Comparison of ENCODE assay signal across 8 cellular contexts in the genomic region with DNA sequence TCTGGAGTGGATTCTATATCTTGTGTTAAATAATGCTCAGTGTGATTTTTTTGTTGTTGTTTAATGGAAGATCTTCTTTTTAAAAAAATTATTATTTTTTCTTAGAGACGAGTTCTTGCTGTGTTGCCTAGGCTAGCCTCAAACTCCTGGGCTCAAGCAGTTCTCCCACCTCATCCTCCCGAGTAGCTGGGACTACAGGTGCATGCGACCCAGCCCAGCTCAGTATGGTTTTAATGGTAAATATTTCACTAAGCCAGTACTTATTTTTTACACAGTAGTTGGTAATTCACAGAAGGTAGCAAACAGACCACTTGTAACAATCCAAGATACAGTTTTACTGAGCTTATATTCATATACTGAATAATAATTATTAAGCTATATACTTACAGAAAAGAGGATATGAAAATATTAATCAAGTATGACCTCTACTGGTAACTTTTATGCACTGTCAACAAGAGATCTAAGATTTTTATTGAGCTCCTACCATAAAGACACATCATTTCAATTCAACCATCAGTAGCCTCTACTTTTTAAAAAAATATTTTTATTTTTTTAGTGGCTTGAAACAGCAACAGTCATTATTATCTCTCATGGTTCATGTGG. TPM values are rescaled to one million over a fixed set of nuclear protein-coding genes. Genes with fewer than 3 reads are reported as not detected.
A peak's percentile ranks its signal among the peaks of the same experiment; 100 is the strongest.
DNase-seq lines count a peak whose midpoint lies in the region; ATAC-seq and TF ChIP-seq lines count a peak whose summit lies in the region.

No MANE protein-coding gene starts in this region.

- H3K9me3 ChIP-seq in OCI-LY7 (ENCODE audit: low read length), result no peaks in the 10 kb centered on the region

- no TSS peak for BruUV-seq in OCI-LY7 (replicated peaks; lab: Mats Ljungman, UMichigan)

- H3K79me2 ChIP-seq in OCI-LY7 (ENCODE audit: insufficient read depth, low read depth, low read length), result no peaks in the 10 kb centered on the region

- no peak overlapping the region for H3K4me2 ChIP-seq in OCI-LY7 (ENCODE audit: low read length)

- peaks cover 4% of the 10 kb centered on the region for H3K36me3 Mint-ChIP-seq in activated CD8-positive, alpha-beta T cell treated with anti-CD3 and anti-CD28 coated beads for 36 hours (ENCODE audit: low read depth)
- peaks cover 10% of the 10 kb centered on the region for H3K36me3 Mint-ChIP-seq in activated CD8-positive, alpha-beta T cell treated with anti-CD3 and anti-CD28 coated beads, Interleukin-2, amount 10 ng/mL, durations not matched to agents 7 days and 5 days (ENCODE audit: low read depth)
- no peaks in the 10 kb centered on the region for H3K36me3 Mint-ChIP-seq in activated naive CD4-positive, alpha-beta T cell treated with anti-CD3 and anti-CD28 coated beads, Interleukin-2, amount 50 U/mL, for 72 hours

- CTCF ChIA-PET in activated CD8-positive, alpha-beta T cell treated with anti-CD3 and anti-CD28 coated beads for 36 hours (lab: Charles Lee), result interaction anchor here (0.9 to 3.7 kb wide), 30 partner anchors 9 to 389 kb away, joined by 3 to 108 read pairs (median 4); a partner anchor contains a TSS
- CTCF ChIA-PET in activated CD8-positive, alpha-beta T cell treated with anti-CD3 and anti-CD28 coated beads, Interleukin-2, amount 10 ng/mL, durations not matched to agents 7 days and 5 days (lab: Charles Lee), result interaction anchor here (0.6 to 4.1 kb wide), 30 partner anchors 8 to 398 kb away, joined by 3 to 58 read pairs (median 5); a partner anchor contains a TSS
- CTCF ChIA-PET in OCI-LY7 (lab: Charles Lee; ENCODE audit: unreplicated experiment), result interaction anchor here (0.7 to 1.6 kb wide), 7 partner anchors 18 to 577 kb away, joined by 3 to 20 read pairs (median 4); a partner anchor contains a TSS

- DNase-seq in activated CD8-positive, alpha-beta T cell treated with anti-CD3 and anti-CD28 coated beads for 36 hours, result no peak
- no peak for DNase-seq in activated CD8-positive, alpha-beta T cell treated with anti-CD3 and anti-CD28 coated beads, Interleukin-2, amount 10 ng/mL, durations not matched to agents 7 days and 5 days
- peak; percentile 36 for DNase-seq in OCI-LY7 (ENCODE audit: low spot score)
- peak; percentile 68 for DNase-seq in fibroblast of pulmonary artery (ENCODE audit: low read depth)
- no peak for DNase-seq in sciatic nerve (ENCODE audit: low spot score)
- no peak for DNase-seq in stimulated activated CD4-positive, alpha-beta T cell treated with anti-CD3 and anti-CD28 coated beads, Interleukin-4, amount 100 ng/mL, for 4 hours
- no peak for DNase-seq in activated naive CD4-positive, alpha-beta T cell treated with anti-CD3 and anti-CD28 coated beads, Interleukin-2, amount 50 U/mL, for 72 hours (ENCODE audit: low spot score in 2 of 2)

- H4K20me1 ChIP-seq in OCI-LY7 (ENCODE audit: insufficient read depth, low read length), result no peaks in the 10 kb centered on the region

- no peak overlapping the region for H3K4me3 Mint-ChIP-seq in activated CD8-positive, alpha-beta T cell treated with anti-CD3 and anti-CD28 coated beads for 36 hours
- H3K4me3 Mint-ChIP-seq in activated CD8-positive, alpha-beta T cell treated with anti-CD3 and anti-CD28 coated beads, Interleukin-2, amount 10 ng/mL, durations not matched to agents 7 days and 5 days, result no peak overlapping the region

- POLR2A ChIA-PET in activated CD8-positive, alpha-beta T cell treated with anti-CD3 and anti-CD28 coated beads for 36 hours (lab: Charles Lee), result no interaction called here
- POLR2A ChIA-PET in activated CD8-positive, alpha-beta T cell treated with anti-CD3 and anti-CD28 coated beads, Interleukin-2, amount 10 ng/mL, durations not matched to agents 7 days and 5 days (lab: Charles Lee), result no interaction called here
- POLR2A ChIA-PET in OCI-LY7 (lab: Charles Lee), result interaction anchor here (0.5 to 1.7 kb wide), 15 partner anchors 15 to 634 kb away, joined by 3 to 5 read pairs (median 3); no protein-coding TSS in a partner anchor

- no peak overlapping the region for H2AFZ ChIP-seq in OCI-LY7 (ENCODE audit: low read length)

- H3K4me1 ChIP-seq in OCI-LY7 (ENCODE audit: insufficient read depth, low read length, poor library complexity, severe bottlenecking), result no peaks in the 10 kb centered on the region

- H3K9me3 Mint-ChIP-seq in activated CD8-positive, alpha-beta T cell treated with anti-CD3 and anti-CD28 coated beads for 36 hours, result no peaks in the 10 kb centered on the region
- H3K9me3 Mint-ChIP-seq in activated CD8-positive, alpha-beta T cell treated with anti-CD3 and anti-CD28 coated beads, Interleukin-2, amount 10 ng/mL, durations not matched to agents 7 days and 5 days (ENCODE audit: insufficient read depth), result no peaks in the 10 kb centered on the region
- H3K9me3 Mint-ChIP-seq in activated naive CD4-positive, alpha-beta T cell treated with anti-CD3 and anti-CD28 coated beads, Interleukin-2, amount 50 U/mL, for 72 hours, result no peaks in the 10 kb centered on the region

- no peaks in the 10 kb centered on the region for H3K27me3 Mint-ChIP-seq in activated CD8-positive, alpha-beta T cell treated with anti-CD3 and anti-CD28 coated beads for 36 hours
- peaks cover 8% of the 10 kb centered on the region for H3K27me3 Mint-ChIP-seq in activated CD8-positive, alpha-beta T cell treated with anti-CD3 and anti-CD28 coated beads, Interleukin-2, amount 10 ng/mL, durations not matched to agents 7 days and 5 days (ENCODE audit: low read depth)

- H3K4me1 Mint-ChIP-seq in activated CD8-positive, alpha-beta T cell treated with anti-CD3 and anti-CD28 coated beads for 36 hours (ENCODE audit: low read depth), result no peaks in the 10 kb centered on the region
- no peaks in the 10 kb centered on the region for H3K4me1 Mint-ChIP-seq in activated CD8-positive, alpha-beta T cell treated with anti-CD3 and anti-CD28 coated beads, Interleukin-2, amount 10 ng/mL, durations not matched to agents 7 days and 5 days (ENCODE audit: low read depth)

- no peaks in the 10 kb centered on the region for H3K9me2 ChIP-seq in OCI-LY7 (ENCODE audit: insufficient read depth, low read length)

- intact Hi-C loops in activated CD8-positive, alpha-beta T cell treated with anti-CD3 and anti-CD28 coated beads for 36 hours (cut with micrococcal nuclease), result loop anchor here (2.0 to 10.0 kb wide), 2 partner anchors 26 to 378 kb away; no protein-coding TSS in a partner anchor
- intact Hi-C loops in OCI-LY7 (cut with micrococcal nuclease; ENCODE audit: unreplicated experiment), result loop anchor here (2.0 kb wide), 1 partner anchor 380 kb away; no protein-coding TSS in a partner anchor
- intact Hi-C loops in sciatic nerve (cut with DNase I), result no loop called here

- no peak overlapping the region for H3K27ac Mint-ChIP-seq in activated CD8-positive, alpha-beta T cell treated with anti-CD3 and anti-CD28 coated beads for 36 hours
- H3K27ac Mint-ChIP-seq in activated CD8-positive, alpha-beta T cell treated with anti-CD3 and anti-CD28 coated beads, Interleukin-2, amount 10 ng/mL, durations not matched to agents 7 days and 5 days, result no peak overlapping the region
- H3K27ac Mint-ChIP-seq in activated naive CD4-positive, alpha-beta T cell treated with anti-CD3 and anti-CD28 coated beads, Interleukin-2, amount 50 U/mL, for 72 hours, result no peak overlapping the region

- peak; percentile 42 for ATAC-seq in activated CD8-positive, alpha-beta T cell treated with anti-CD3 and anti-CD28 coated beads for 36 hours
- no peak for ATAC-seq in activated CD8-positive, alpha-beta T cell treated with anti-CD3 and anti-CD28 coated beads, Interleukin-2, amount 10 ng/mL, durations not matched to agents 7 days and 5 days
- ATAC-seq in sciatic nerve, result peak; percentile 67
- no peak for ATAC-seq in HG03139 (IDR thresholded peaks at IDR 0.05; ENCODE audit: unreplicated experiment)
- no peak for ATAC-seq in activated naive CD4-positive, alpha-beta T cell treated with anti-CD3 and anti-CD28 coated beads, Interleukin-2, amount 50 U/mL, for 72 hours

- H3K36me3 ChIP-seq in OCI-LY7 (ENCODE audit: insufficient read depth, low read length), result no peaks in the 10 kb centered on the region

- H3K4me3 ChIP-seq in OCI-LY7 (ENCODE audit: low read depth, low read length, poor library complexity, severe bottlenecking) (no peak overlapping the region), fibroblast of pulmonary artery (replicated peaks; ENCODE audit: low read depth, low read length) (no peak overlapping the region)

- TF ChIP-seq CTCF in activated CD8-positive, alpha-beta T cell treated with anti-CD3 and anti-CD28 coated beads for 36 hours (IDR thresholded peaks at IDR 0.05), result peak; percentile 53
- TF ChIP-seq CTCF in OCI-LY7 (conservative IDR thresholded peaks at IDR 0.05; ENCODE audit: low read length) (peak; percentile 88), fibroblast of pulmonary artery (IDR thresholded peaks at IDR 0.05; ENCODE audit: low read length, missing control alignments) (peak; percentile 47)

- H3K27ac ChIP-seq in OCI-LY7 (ENCODE audit: low read depth, low read length, poor library complexity, severe bottlenecking), result no peak overlapping the region

RNA-seq across cellular contexts. Expression of a gene that starts 6.1 kb away (rescaled TPM):
- total RNA-seq in activated CD8-positive, alpha-beta T cell treated with anti-CD3 and anti-CD28 coated beads for 36 hours, result 10 to 100 TPM; 36.0 to 36.1 TPM
- 10 to 100 TPM; 33.7 to 35.1 TPM for total RNA-seq in activated CD8-positive, alpha-beta T cell treated with anti-CD3 and anti-CD28 coated beads, Interleukin-2, amount 10 ng/mL, durations not matched to agents 7 days and 5 days
- 12.7 and 20.2 TPM in 2 replicates for total RNA-seq in OCI-LY7 (2014; rRNA removed; shearing (Covaris generic))
- total RNA-seq in OCI-LY7 (2022) (35.5 and 40.4 TPM in 2 replicates), sciatic nerve (679 TPM)
- total RNA-seq in activated naive CD4-positive, alpha-beta T cell treated with anti-CD3 and anti-CD28 coated beads, Interleukin-2, amount 50 U/mL, for 72 hours, result 10 to 100 TPM; 41.9 to 61.7 TPM

RNA-seq across cellular contexts. Expression of a gene that starts 32.0 kb away (rescaled TPM):
- 10 to 100 TPM in 1 of 2 experiments, 1 to 10 TPM in 1; 9.0 to 11.5 TPM for total RNA-seq in activated CD8-positive, alpha-beta T cell treated with anti-CD3 and anti-CD28 coated beads for 36 hours
- total RNA-seq in activated CD8-positive, alpha-beta T cell treated with anti-CD3 and anti-CD28 coated beads, Interleukin-2, amount 10 ng/mL, durations not matched to agents 7 days and 5 days, result 10 to 100 TPM; 15.1 to 16.8 TPM
- total RNA-seq in OCI-LY7 (2014; rRNA removed; shearing (Covaris generic)), result 11.6 and 12.1 TPM in 2 replicates
- total RNA-seq in OCI-LY7 (2022), result 19.2 and 21.3 TPM in 2 replicates
- total RNA-seq in sciatic nerve, result 39.2 TPM
- total RNA-seq in activated naive CD4-positive, alpha-beta T cell treated with anti-CD3 and anti-CD28 coated beads, Interleukin-2, amount 50 U/mL, for 72 hours, result 10 to 100 TPM; 13.3 to 18.4 TPM

RNA-seq across cellular contexts. Expression of a gene that starts 41.7 kb away (rescaled TPM):
- total RNA-seq in activated CD8-positive, alpha-beta T cell treated with anti-CD3 and anti-CD28 coated beads for 36 hours, result not detected
- total RNA-seq in activated CD8-positive, alpha-beta T cell treated with anti-CD3 and anti-CD28 coated beads, Interleukin-2, amount 10 ng/mL, durations not matched to agents 7 days and 5 days, result not detected
- total RNA-seq in OCI-LY7 (2014; rRNA removed; shearing (Covaris generic)), result not detected in 2 replicates
- total RNA-seq in OCI-LY7 (2022) (not detected in 2 replicates), sciatic nerve (not detected)
- total RNA-seq in activated naive CD4-positive, alpha-beta T cell treated with anti-CD3 and anti-CD28 coated beads, Interleukin-2, amount 50 U/mL, for 72 hours, result not detected

Comparison
In these comparisons a context has a peak if more than half of its experiments do, and no peak if none do; other contexts are left out.
1. ATAC-seq: peak in activated CD8-positive, alpha-beta T cell treated with anti-CD3 and anti-CD28 coated beads for 36 hours (single experiment) and sciatic nerve (single experiment); none in activated CD8-positive, alpha-beta T cell treated with anti-CD3 and anti-CD28 coated beads, Interleukin-2, amount 10 ng/mL, durations not matched to agents 7 days and 5 days (single experiment), HG03139 (single experiment) and activated naive CD4-positive, alpha-beta T cell treated with anti-CD3 and anti-CD28 coated beads, Interleukin-2, amount 50 U/mL, for 72 hours (0 of 2).
2. DNase-seq: peak in OCI-LY7 (single experiment) and fibroblast of pulmonary artery (single experiment); none in activated CD8-positive, alpha-beta T cell treated with anti-CD3 and anti-CD28 coated beads for 36 hours (single experiment), activated CD8-positive, alpha-beta T cell treated with anti-CD3 and anti-CD28 coated beads, Interleukin-2, amount 10 ng/mL, durations not matched to agents 7 days and 5 days (single experiment), sciatic nerve (single experiment), stimulated activated CD4-positive, alpha-beta T cell treated with anti-CD3 and anti-CD28 coated beads, Interleukin-4, amount 100 ng/mL, for 4 hours (0 of 2) and activated naive CD4-positive, alpha-beta T cell treated with anti-CD3 and anti-CD28 coated beads, Interleukin-2, amount 50 U/mL, for 72 hours (0 of 2).
3. RNA of a gene that starts 6.1 kb away (total RNA-seq): 679 TPM in sciatic nerve (single experiment); 41.9 to 61.7 TPM in activated naive CD4-positive, alpha-beta T cell treated with anti-CD3 and anti-CD28 coated beads, Interleukin-2, amount 50 U/mL, for 72 hours, 36.0 to 36.1 TPM in activated CD8-positive, alpha-beta T cell treated with anti-CD3 and anti-CD28 coated beads for 36 hours, 12.7 to 40.4 TPM in OCI-LY7 and 33.7 to 35.1 TPM in activated CD8-positive, alpha-beta T cell treated with anti-CD3 and anti-CD28 coated beads, Interleukin-2, amount 10 ng/mL, durations not matched to agents 7 days and 5 days; every median in the first group is over 10 times any median in the second.
4. Peak in every context shown above with its lines, with median percentiles within 50 percentile points of each other: CTCF ChIP-seq.